29 cellular contexts compared by ENCODE assay signal in genomic region chr18:51651761-51652160, GRCh38.
"Had no signal": no experiment of that assay in that cellular context is flagged by ENCODE, and none has a peak within 500 bp of the region (broad histone marks: within the 10 kb centered on the region; RNA-seq: fewer than 3 reads in every experiment).

No MANE protein-coding gene starts in this region.

- H3K27ac ChIP-seq: adrenal gland, body of pancreas, brain microvascular endothelial cell, breast epithelium, VCaP had no signal

- H3K4me3 ChIP-seq: adrenal gland, body of pancreas, breast epithelium had no signal

- H3K4me1 ChIP-seq: adrenal gland, body of pancreas, breast epithelium had no signal

- DNase-seq: activated B cell treated with CpG ODN at 0.5 μM for 24 hours; activated CD4-positive, alpha-beta memory T cell treated with anti-CD3 and anti-CD28 coated beads for 36 hours; activated CD4-positive, alpha-beta T cell treated with anti-CD3 and anti-CD28 coated beads for 4 hours; activated CD4-positive, alpha-beta T cell treated with anti-CD3 and anti-CD28 coated beads, Interleukin-2, amount 10 ng/mL, durations not matched to agents 24 days and 14 days; activated CD4-positive, alpha-beta T cell treated with anti-CD3 and anti-CD28 coated beads, Interleukin-2, amount 50 U/mL, for 1 hour; activated CD4-positive, alpha-beta T cell treated with anti-CD3 and anti-CD28 coated beads, Interleukin-2, amount 50 U/mL, for 4 hours; activated CD4-positive, CD25-positive, alpha-beta regulatory T cell treated with anti-CD3 and anti-CD28 coated beads, Interleukin-2, amount 50 U/mL, for 72 hours; activated CD8-positive, alpha-beta memory T cell treated with anti-CD3 and anti-CD28 coated beads, Interleukin-2, amount 50 U/mL, for 4 hours; activated CD8-positive, alpha-beta T cell treated with anti-CD3 and anti-CD28 coated beads for 36 hours; activated effector memory CD4-positive, alpha-beta T cell treated with anti-CD3 and anti-CD28 coated beads, Interleukin-2, amount 50 U/mL, for 16 hours; activated gamma-delta T cell treated with Interleukin-2 at 50 U/mL for 16 hours; activated naive CD4-positive, alpha-beta T cell; activated naive CD4-positive, alpha-beta T cell treated with anti-CD3 and anti-CD28 coated beads for 36 hours; activated naive CD4-positive, alpha-beta T cell treated with anti-CD3 and anti-CD28 coated beads, Interleukin-2, amount 50 U/mL, for 16 hours; activated naive CD8-positive, alpha-beta T cell treated with anti-CD3 and anti-CD28 coated beads for 36 hours; activated T-cell treated with anti-CD3 and anti-CD28 coated beads for 4 hours; activated T-cell treated with anti-CD3 and anti-CD28 coated beads, Interleukin-2, amount 50 U/mL, for 1 hour; activated T-cell treated with anti-CD3 and anti-CD28 coated beads, Interleukin-2, amount 50 U/mL, for 4 hours; activated T-cell treated with anti-CD3 and anti-CD28 coated beads, Interleukin-2, amount 50 U/mL, for 72 hours; adrenal gland; amniotic stem cell; aorta; body of pancreas; brain microvascular endothelial cell; central memory CD4-positive, alpha-beta T cell; T-helper 17 cell; T1000 had no signal

- H3K36me3 ChIP-seq: adrenal gland, brain microvascular endothelial cell, breast epithelium had no signal

- H3K27me3 ChIP-seq: adrenal gland, body of pancreas, brain microvascular endothelial cell, breast epithelium had no signal
